9 cellular contexts compared by ENCODE assay signal in the genomic region with DNA sequence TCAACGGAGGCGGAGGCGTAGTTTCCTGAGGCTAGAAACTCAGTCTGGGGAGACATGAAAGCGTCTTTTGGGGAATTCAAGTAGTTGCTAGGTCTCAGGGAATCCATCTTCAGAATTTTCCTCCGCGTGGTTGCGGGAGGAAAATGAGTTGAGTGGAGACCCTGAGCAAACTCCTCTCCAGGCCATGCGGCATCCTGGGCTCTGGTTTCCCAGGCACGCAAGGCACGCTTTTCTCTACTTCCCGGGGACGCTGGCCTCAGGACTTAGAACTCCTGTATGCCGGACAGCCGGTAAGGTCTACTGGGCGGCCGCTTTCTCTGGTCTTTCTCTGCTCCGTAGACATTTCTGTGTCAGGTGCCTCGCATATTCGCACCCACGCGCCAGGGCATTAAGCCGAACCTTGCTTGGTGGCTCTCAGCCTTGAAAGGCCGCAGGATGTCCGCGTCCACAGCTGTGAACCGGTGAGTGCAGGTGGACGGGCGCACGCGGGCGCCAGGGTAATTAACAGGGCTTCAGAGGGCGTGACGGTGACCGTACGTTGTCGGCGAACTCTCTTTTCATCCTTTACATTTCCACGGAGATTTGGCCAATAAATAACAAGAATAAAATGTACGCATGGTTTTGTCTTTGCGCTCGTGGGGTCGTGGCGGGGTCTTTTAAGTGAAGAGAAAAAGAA. TPM values are rescaled to one million over a fixed set of nuclear protein-coding genes. Genes with fewer than 3 reads are reported as not detected.
DNase-seq lines count a peak whose midpoint lies in the region; ATAC-seq and TF ChIP-seq lines count a peak whose summit lies in the region.
"Had no signal": no experiment of that assay in that cellular context is flagged by ENCODE, and none has a peak within 500 bp of the region (broad histone marks: within the 10 kb centered on the region; RNA-seq: fewer than 3 reads in every experiment).

No MANE protein-coding gene starts in this region.

- ATAC-seq in GM19452 (IDR thresholded peaks at IDR 0.05; ENCODE audit: unreplicated experiment), result no peak
- ATAC-seq in HG03025 (IDR thresholded peaks at IDR 0.05; ENCODE audit: low FRiP score, unreplicated experiment), result no peak

- no peak for TF ChIP-seq POLR2A in erythroblast (IDR thresholded peaks at IDR 0.05; ENCODE audit: low read length)

- H3K4me3 ChIP-seq in GM12875 (ENCODE audit: low read depth, low read length), result peak overlapping the region; percentile 52
- peak overlapping the region; percentile 92 for H3K4me3 ChIP-seq in SJSA1
- H3K4me3 ChIP-seq in fibroblast of pulmonary artery (replicated peaks; ENCODE audit: low read depth, low read length), result peak overlapping the region; percentile 40

- H3K27ac ChIP-seq in SJSA1, result no peak overlapping the region
- H3K27ac ChIP-seq: KMS-11 had no signal

- H3K27me3 ChIP-seq in SJSA1 (replicated peaks), result no peaks in the 10 kb centered on the region

- peaks cover 11% of the 10 kb centered on the region; the same call in 1 of the 2 replicates for H3K36me3 ChIP-seq in SJSA1

- DNase-seq in SJSA1 (ENCODE audit: low read depth in 1 of 2, low spot score in 2 of 2) (no peak), fibroblast of pulmonary artery (ENCODE audit: low read depth) (no peak), retina (peak; percentile 73), erythroblast (lab: John Stamatoyannopoulos, UW) (no peak), RKO (ENCODE audit: low spot score) (no peak)

- H3K4me1 ChIP-seq in SJSA1 (replicated peaks), result peaks cover 40% of the 10 kb centered on the region

- no peaks in the 10 kb centered on the region; the same call in 1 of the 2 replicates for H3K9me3 ChIP-seq in SJSA1 (replicated peaks)

- TF ChIP-seq CTCF in GM12875 (IDR thresholded peaks at IDR 0.05; ENCODE audit: borderline replicate concordance, insufficient read depth, low read depth, low read length), result no peak
- TF ChIP-seq CTCF in fibroblast of pulmonary artery (IDR thresholded peaks at IDR 0.05; ENCODE audit: low read length, missing control alignments), result no peak

RNA-seq across cellular contexts. Expression of a gene that starts 1.0 kb away (rescaled TPM):
- total RNA-seq in SJSA1 (2014; rRNA removed; shearing (Covaris generic)), result 16.5 and 17.0 TPM in 2 replicates

Comparison
In these comparisons a context has a peak if more than half of its experiments do, and no peak if none do; other contexts are left out.
1. H3K4me3 ChIP-seq: peak in every context shown above with its lines; median percentile 92 in SJSA1; 52 in GM12875; 40 in fibroblast of pulmonary artery.